In the genomic region with DNA sequence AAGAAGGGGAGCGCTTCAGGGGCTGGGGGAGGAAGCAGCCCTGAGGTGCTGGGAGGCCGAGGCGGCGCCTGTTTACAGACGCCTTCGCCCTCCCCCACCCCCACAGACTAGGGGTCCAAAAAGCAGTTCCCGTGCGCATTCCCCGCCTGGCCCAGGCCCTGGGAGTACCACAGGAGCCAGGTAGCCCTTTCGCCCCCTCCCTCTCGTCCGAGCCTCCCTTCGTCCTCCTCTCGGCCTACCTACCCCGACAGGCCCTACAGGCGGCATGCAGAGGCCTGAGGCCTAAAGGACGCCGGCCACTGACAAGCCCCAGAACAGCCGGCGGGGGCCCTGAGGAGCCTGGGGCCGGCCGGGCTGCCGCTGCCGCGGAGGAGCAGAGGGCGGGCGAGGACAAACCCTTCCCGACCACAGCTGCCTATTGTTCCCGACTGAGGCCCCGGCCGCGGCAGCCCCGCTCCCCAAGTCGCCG, we compare ENCODE assay signal across 8 cellular contexts. TPM values are rescaled to one million over a fixed set of nuclear protein-coding genes. Genes with fewer than 3 reads are reported as not detected.
DNase-seq lines count a peak whose midpoint lies in the region; ATAC-seq and TF ChIP-seq lines count a peak whose summit lies in the region.

No MANE protein-coding gene starts in this region.

- H3K27me3 Mint-ChIP-seq in progenitor cell of endocrine pancreas, result no peaks in the 10 kb centered on the region

- WGBS in adrenal gland, 4 donors, result 0 to 1% (median 0%) methylated on average over 9 to 35 of the region's 35 CpGs

- H3K27me3 ChIP-seq in BLaER1 treated with 17β-estradiol and CSF1 and Interleukin-3, amounts not matched to agents 10 nM and 100 nM, result no peaks in the 10 kb centered on the region
- H3K27me3 ChIP-seq in adrenal gland (no peaks in the 10 kb centered on the region), right atrium auricular region (no peaks in the 10 kb centered on the region)

- intact Hi-C loops in adrenal gland (cut with DNase I), result no loop called here

- H3K9me3 ChIP-seq in BLaER1 treated with 17β-estradiol and CSF1 and Interleukin-3, amounts not matched to agents 10 nM and 100 nM (replicated peaks in 1 of 11), result no peaks in the 10 kb centered on the region
- H3K9me3 ChIP-seq in adrenal gland (replicated peaks in 1 of 3) (no peaks in the 10 kb centered on the region), right atrium auricular region (no peaks in the 10 kb centered on the region)

- no peaks in the 10 kb centered on the region for H3K9me3 Mint-ChIP-seq in progenitor cell of endocrine pancreas (ENCODE audit: low read depth)

- H3K4me1 ChIP-seq in BLaER1 treated with 17β-estradiol and CSF1 and Interleukin-3, amounts not matched to agents 10 nM and 100 nM, result peaks cover 37 to 58% (median 50%) of the 10 kb centered on the region in 10 experiments
- peaks cover 10 to 46% of the 10 kb centered on the region in 2 donors for H3K4me1 ChIP-seq in adrenal gland (replicated peaks in 1 of 2)
- H3K4me1 ChIP-seq in right atrium auricular region, result peaks cover 0 to 44% of the 10 kb centered on the region in 2 donors

- H3K27ac Mint-ChIP-seq in progenitor cell of endocrine pancreas, result peak overlapping the region; percentile 95

- peaks cover 5 to 29% (median 14%) of the 10 kb centered on the region in 11 experiments; a peak in 12 of 22 replicates for H3K36me3 ChIP-seq in BLaER1 treated with 17β-estradiol and CSF1 and Interleukin-3, amounts not matched to agents 10 nM and 100 nM
- H3K36me3 ChIP-seq in adrenal gland (replicated peaks in 1 of 2) (no peaks in the 10 kb centered on the region), right atrium auricular region (no peaks in the 10 kb centered on the region)

- H3K4me1 Mint-ChIP-seq in progenitor cell of endocrine pancreas (ENCODE audit: low read depth), result peaks cover 39% of the 10 kb centered on the region

- TF ChIP-seq CTCF in adrenal gland (IDR thresholded peaks at IDR 0.05), result no peak
- no peak for TF ChIP-seq CTCF in right atrium auricular region (IDR thresholded peaks at IDR 0.05)
- no peak for TF ChIP-seq CTCF in progenitor cell of endocrine pancreas (IDR thresholded peaks at IDR 0.05; ENCODE audit: unreplicated experiment)

- DNase-seq in RPMI8226 (peak; percentile 66), adrenal gland (peak; percentile 37 to 65 (median 55)), right atrium auricular region (ENCODE audit: low spot score) (no peak), progenitor cell of endocrine pancreas (ENCODE audit: low spot score, unreplicated experiment) (peak; percentile 47), D341Med (ENCODE audit: low spot score) (no peak)

- H4K20me1 ChIP-seq in BLaER1 treated with 17β-estradiol and CSF1 and Interleukin-3, amounts not matched to agents 10 nM and 100 nM, result peaks cover 47 to 55% (median 51%) of the 10 kb centered on the region in 11 experiments

- TF ChIP-seq POLR2A in adrenal gland (IDR thresholded peaks at IDR 0.05), result no peak

- ATAC-seq in GM19043 (IDR thresholded peaks at IDR 0.05; ENCODE audit: low read depth, unreplicated experiment) (peak; percentile 35), HG03196 (IDR thresholded peaks at IDR 0.05; ENCODE audit: unreplicated experiment) (peak; percentile 44)

- H3K36me3 Mint-ChIP-seq in progenitor cell of endocrine pancreas (ENCODE audit: insufficient read depth), result no peaks in the 10 kb centered on the region

- peak overlapping the region; percentile 91 for H3K4me3 Mint-ChIP-seq in progenitor cell of endocrine pancreas (ENCODE audit: low read depth)

- H3K9ac ChIP-seq in BLaER1 treated with 17β-estradiol and CSF1 and Interleukin-3, amounts not matched to agents 10 nM and 100 nM, result peak overlapping the region; percentile 95 to 100 (median 97)

- peak overlapping the region; percentile 77 to 99 (median 90) for H3K4me3 ChIP-seq in BLaER1 treated with 17β-estradiol and CSF1 and Interleukin-3, amounts not matched to agents 10 nM and 100 nM
- H3K4me3 ChIP-seq in adrenal gland (peak overlapping the region; percentile 13 to 90 (median 68)), right atrium auricular region (peak overlapping the region; percentile 92 to 94)

- H3K27ac ChIP-seq in BLaER1 treated with 17β-estradiol and CSF1 and Interleukin-3, amounts not matched to agents 10 nM and 100 nM, result peak overlapping the region; percentile 95 to 99 (median 96)
- peak overlapping the region in 4 of 5 donors; percentile 85 to 92 (median 91) for H3K27ac ChIP-seq in adrenal gland
- H3K27ac ChIP-seq in right atrium auricular region, result peak overlapping the region; percentile 85 to 90

- peak overlapping the region; percentile 81 to 97 (median 90) for H3K4me2 ChIP-seq in BLaER1 treated with 17β-estradiol and CSF1 and Interleukin-3, amounts not matched to agents 10 nM and 100 nM

RNA-seq across cellular contexts. Expression of a gene that starts 0.5 kb away (rescaled TPM):
- 10 to 100 TPM; 19.3 to 36.2 (median 27.5) TPM for total RNA-seq in adrenal gland
- polyA plus RNA-seq in adrenal gland, result 10 to 100 TPM in 1 of 3 donors, 1 to 10 TPM in 2; 3.6 to 12.1 (median 6.7) TPM
- total RNA-seq in right atrium auricular region, result 10 to 100 TPM; 14.6 to 15.6 TPM
- total RNA-seq in progenitor cell of endocrine pancreas, result 42.0 and 45.8 TPM in 2 replicates

Comparison
In these comparisons a context has a peak if more than half of its experiments do, and no peak if none do; other contexts are left out.
1. DNase-seq: peak in RPMI8226 (single experiment), adrenal gland (7 of 7) and progenitor cell of endocrine pancreas (single experiment); none in right atrium auricular region (single experiment) and D341Med (single experiment).
2. Peak in every context shown above with its lines, with median percentiles within 50 percentile points of each other: H3K27ac ChIP-seq and H3K4me3 ChIP-seq.